Comparison of ENCODE assay signal across 11 cellular contexts in genomic region chr2:121471571-121472464, GRCh38. TPM values are rescaled to one million over a fixed set of nuclear protein-coding genes. Genes with fewer than 3 reads are reported as not detected.
DNase-seq lines count a peak whose midpoint lies in the region; ATAC-seq and TF ChIP-seq lines count a peak whose summit lies in the region.
"Had no signal": no experiment of that assay in that cellular context is flagged by ENCODE, and none has a peak within 500 bp of the region (broad histone marks: within the 10 kb centered on the region; RNA-seq: fewer than 3 reads in every experiment).

No MANE protein-coding gene starts in this region.

- no peaks in the 10 kb centered on the region for H3K36me3 ChIP-seq in mucosa of descending colon (ENCODE audit: low read depth)

- H3K4me3 Mint-ChIP-seq in osteocyte (ENCODE audit: unreplicated experiment), result no peak overlapping the region

- H3K27ac Mint-ChIP-seq in osteocyte (ENCODE audit: unreplicated experiment), result peak overlapping the region; percentile 72

- H3K4me3 ChIP-seq in epithelial cell of proximal tubule (ENCODE audit: low read depth, low read length) (no peak overlapping the region), mucosa of descending colon (no peak overlapping the region)
- H3K4me3 ChIP-seq: esophagus muscularis mucosa had no signal

- DNase-seq in GM03348 (ENCODE audit: low spot score) (peak; percentile 60), NCI-H82 treated with DMSO at 0.1 percent for 48 hours (lab: John Stamatoyannopoulos, UW; ENCODE audit: unreplicated experiment) (peak; percentile 14), epithelial cell of proximal tubule (ENCODE audit: low read depth) (peak; percentile 20), osteocyte (ENCODE audit: extremely low spot score, unreplicated experiment) (no peak), mucosa of descending colon (no peak), NK-92 (lab: John Stamatoyannopoulos, UW; ENCODE audit: unreplicated experiment) (no peak)
- DNase-seq: activated CD4-positive, alpha-beta T cell treated with anti-CD3 and anti-CD28 coated beads for 48 hours; GDM1 had no signal

- no peaks in the 10 kb centered on the region for H3K27me3 Mint-ChIP-seq in osteocyte (ENCODE audit: unreplicated experiment)

- H3K4me1 Mint-ChIP-seq in osteocyte (ENCODE audit: unreplicated experiment), result peaks cover 34% of the 10 kb centered on the region

- intact Hi-C loops in mucosa of descending colon (cut with DNase I, micrococcal nuclease), result no loop called here

- no peak for TF ChIP-seq CTCF in epithelial cell of proximal tubule (conservative IDR thresholded peaks at IDR 0.05; ENCODE audit: low read depth, low read length)
- no peak for TF ChIP-seq CTCF in osteocyte (IDR thresholded peaks at IDR 0.05)
- no peak for TF ChIP-seq CTCF in mucosa of descending colon (IDR thresholded peaks at IDR 0.05)

- H3K9me3 ChIP-seq in mucosa of descending colon, result no peaks in the 10 kb centered on the region
- H3K9me3 ChIP-seq: esophagus muscularis mucosa had no signal

- H3K4me1 ChIP-seq in mucosa of descending colon (ENCODE audit: low read depth), result no peaks in the 10 kb centered on the region

- no peaks in the 10 kb centered on the region for H3K9me3 Mint-ChIP-seq in osteocyte (ENCODE audit: unreplicated experiment)

- peaks cover 37% of the 10 kb centered on the region for H3K36me3 Mint-ChIP-seq in osteocyte (ENCODE audit: unreplicated experiment)

- ATAC-seq in mucosa of descending colon, result no peak
- no peak for ATAC-seq in GM21381 (IDR thresholded peaks at IDR 0.05; ENCODE audit: unreplicated experiment)

RNA-seq across cellular contexts. Expression of gene RNU4ATAC, which starts 58.9 kb away (rescaled TPM):
- total RNA-seq in epithelial cell of proximal tubule, result not detected in 2 replicates
- total RNA-seq in osteocyte, result not detected in 2 replicates
- 1 to 10 TPM in 1 of 3 donors, not detected in 2; 9.7 TPM for total RNA-seq in mucosa of descending colon
- total RNA-seq: esophagus muscularis mucosa, mononuclear cell had no signal

Comparison
In these comparisons a context has a peak if more than half of its experiments do, and no peak if none do; other contexts are left out.
1. DNase-seq: peak in GM03348 (single experiment), NCI-H82 treated with DMSO at 0.1 percent for 48 hours (single experiment) and epithelial cell of proximal tubule (single experiment); none in osteocyte (single experiment), mucosa of descending colon (0 of 3) and NK-92 (single experiment).